ENCODE assay signal across 10 cellular contexts in genomic region chr3:72102057-72102711, GRCh38.
DNase-seq lines count a peak whose midpoint lies in the region; ATAC-seq and TF ChIP-seq lines count a peak whose summit lies in the region.
"Had no signal": no experiment of that assay in that cellular context is flagged by ENCODE, and none has a peak within 500 bp of the region (broad histone marks: within the 10 kb centered on the region; RNA-seq: fewer than 3 reads in every experiment).

No MANE protein-coding gene starts in this region.

- DNase-seq in GM12865 (ENCODE audit: low read depth) = peak; percentile 75
- DNase-seq in fibroblast of mammary gland (ENCODE audit: low read depth) = peak; percentile 37
- DNase-seq in RKO (ENCODE audit: low spot score) = no peak
- DNase-seq in transverse colon = no peak
- DNase-seq in mucosa of gallbladder (ENCODE audit: low spot score) = no peak
- DNase-seq in hepatocyte (ENCODE audit: low spot score) = no peak
- DNase-seq: activated T-cell treated with anti-CD3 and anti-CD28 coated beads, Interleukin-2, amount 50 U/mL, for 1 hour; NCI-H1930 had no signal

- no peaks in the 10 kb centered on the region for H3K9me3 ChIP-seq in transverse colon
- H3K9me3 ChIP-seq in hepatocyte (ENCODE audit: low read depth) = no peaks in the 10 kb centered on the region

- TF ChIP-seq EP300 in transverse colon (IDR thresholded peaks at IDR 0.05; ENCODE audit: low read depth) = no peak

- no peak overlapping the region for H3K27ac ChIP-seq in transverse colon
- no peak overlapping the region for H3K27ac ChIP-seq in hepatocyte

- ATAC-seq in GM21423 (IDR thresholded peaks at IDR 0.05; ENCODE audit: unreplicated experiment) (peak; percentile 68), HG03469 (IDR thresholded peaks at IDR 0.05; ENCODE audit: unreplicated experiment) (peak; percentile 46)

- H3K4me1 ChIP-seq in transverse colon (peaks cover 5 to 26% (median 11%) of the 10 kb centered on the region in 4 donors), hepatocyte (ENCODE audit: insufficient read depth) (peaks cover 16% of the 10 kb centered on the region)

- H2AFZ ChIP-seq in hepatocyte = no peak overlapping the region

- no peak for TF ChIP-seq POLR2A in transverse colon (IDR thresholded peaks at IDR 0.05)

- H3K36me3 ChIP-seq in transverse colon = no peaks in the 10 kb centered on the region
- no peaks in the 10 kb centered on the region for H3K36me3 ChIP-seq in hepatocyte (replicated peaks; ENCODE audit: insufficient read depth, low read depth)

- in situ Hi-C loops in transverse colon (cut with MboI; ENCODE audit: low pct_ligation_motif_present in 1 of 4, low pct_unique_long_range_greater_than_20kb in 1 of 4, low sequenced_read_pairs in 3 of 4) = no loop called here

- H3K4me3 ChIP-seq in GM12865 (ENCODE audit: low read depth, low read length) = no peak overlapping the region
- H3K4me3 ChIP-seq in fibroblast of mammary gland (ENCODE audit: control insufficient read depth, low read depth, low read length) = no peak overlapping the region
- H3K4me3 ChIP-seq in transverse colon = no peak overlapping the region
- H3K4me3 ChIP-seq in hepatocyte = no peak overlapping the region

- WGBS in transverse colon (ENCODE audit: low coverage in 1 of 2), 2 donors = 57% methylated on average over 6 of the region's 6 CpGs; no CpG with 5 or more reads in 1 of the 2 donors
- 83% methylated on average over 5 of the region's 6 CpGs for WGBS in hepatocyte (ENCODE audit: low lambda C conversion rate, missing lambda C conversion rate)

- no peaks in the 10 kb centered on the region for H3K79me2 ChIP-seq in hepatocyte

- H3K27me3 ChIP-seq in transverse colon (peaks cover 19% of the 10 kb centered on the region), hepatocyte (peaks cover 33% of the 10 kb centered on the region)

- TF ChIP-seq CTCF in GM12865 (IDR thresholded peaks at IDR 0.05; ENCODE audit: insufficient read depth, low read depth, low read length, missing control alignments) = no peak
- TF ChIP-seq CTCF in fibroblast of mammary gland (conservative IDR thresholded peaks at IDR 0.05; ENCODE audit: control insufficient read depth, insufficient read depth, low read depth, low read length) = no peak
- TF ChIP-seq CTCF in transverse colon (IDR thresholded peaks at IDR 0.05) = no peak
- TF ChIP-seq CTCF in hepatocyte (IDR thresholded peaks at IDR 0.05; ENCODE audit: poor library complexity) = no peak

- no peak overlapping the region for H3K4me2 ChIP-seq in hepatocyte

- no peaks in the 10 kb centered on the region for H3K9me2 ChIP-seq in hepatocyte (replicated peaks; ENCODE audit: insufficient read depth)

- intact Hi-C loops in transverse colon (cut with DNase I; ENCODE audit: low total_unique reads) = no loop called here

- H4K20me1 ChIP-seq in hepatocyte (ENCODE audit: insufficient read depth, poor library complexity, severe bottlenecking) = no peaks in the 10 kb centered on the region

Comparison
In these comparisons a context has a peak if more than half of its experiments do, and no peak if none do; other contexts are left out.
1. DNase-seq: peak in GM12865 (single experiment) and fibroblast of mammary gland (single experiment); none in RKO (single experiment), transverse colon (single experiment), mucosa of gallbladder (single experiment) and hepatocyte (single experiment).